14 cellular contexts compared by ENCODE assay signal in the genomic region with DNA sequence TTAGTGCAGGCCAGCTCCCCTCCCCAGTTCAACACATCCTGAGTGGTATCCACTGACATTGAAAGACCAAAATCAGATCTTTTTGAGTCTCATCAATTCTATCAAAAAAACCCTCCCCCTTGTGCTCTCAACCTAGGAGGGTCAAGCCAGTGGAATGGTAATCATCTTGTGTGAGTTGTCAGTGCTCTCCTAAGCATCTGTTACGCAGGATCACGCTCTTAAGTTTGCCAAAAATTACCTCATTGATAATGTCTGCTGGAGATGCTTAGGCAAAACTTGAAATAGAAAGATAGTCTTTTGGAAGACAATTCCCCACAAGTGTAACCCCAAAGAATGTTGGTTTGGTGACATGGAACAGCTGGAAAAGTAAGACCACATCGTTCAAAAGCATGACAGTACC.
DNase-seq lines count a peak whose midpoint lies in the region; ATAC-seq and TF ChIP-seq lines count a peak whose summit lies in the region.
"Had no signal": no experiment of that assay in that cellular context is flagged by ENCODE, and none has a peak within 500 bp of the region (broad histone marks: within the 10 kb centered on the region; RNA-seq: fewer than 3 reads in every experiment).

No MANE protein-coding gene starts in this region.

- H2BK15ac ChIP-seq in H9 (ENCODE audit: low read depth, low read length): no peak overlapping the region

- ATAC-seq in stimulated activated naive CD8-positive, alpha-beta T cell treated with anti-CD3 and anti-CD28 coated beads, Interleukin-15, Interleukin-2, amounts not matched to agents 100 U/mL and 50 U/mL, for 24 hours: no peak
- ATAC-seq in left ventricle myocardium superior (peak; percentile 80), aorta (ENCODE audit: low FRiP score) (no peak)

- no peak overlapping the region for H4K5ac ChIP-seq in H9 (ENCODE audit: insufficient read length, low read depth, low read length)

- H4K8ac ChIP-seq in H9 (replicated peaks; ENCODE audit: insufficient read length, low read depth, low read length): no peak overlapping the region

- intact Hi-C loops in activated T-helper 1 cell treated with anti-CD3 and anti-CD28 coated beads, Interleukin-12 subunit alpha, Interleukin-12 subunit beta, Interleukin-2, Interleukin-4 antibody, amounts not matched to agents 30 ng/mL and 10 ng/mL and 1 ng/mL, durations not matched to agents 14 hours and 24 hours and 36 hours (cut with micrococcal nuclease): loop anchor here (5.0 to 10.0 kb wide), 2 partner anchors 736 to 814 kb away; no protein-coding TSS in a partner anchor
- intact Hi-C loops in left ventricle myocardium superior (cut with micrococcal nuclease): no loop called here
- intact Hi-C loops in aorta (cut with DNase I): no loop called here

- no peak overlapping the region for H2AK5ac ChIP-seq in H9 (ENCODE audit: insufficient read length, low read length)

- no CpG with 5 or more reads among the region's 3 CpGs for WGBS in H9 (ENCODE audit: extremely low coverage, insufficient read length, low lambda C conversion rate)
- 89 to 91% methylated on average over 3 of the region's 3 CpGs for WGBS in aorta, 2 donors

- H3K14ac ChIP-seq in H9 (ENCODE audit: insufficient read depth, low read length): no peak overlapping the region

- no peaks in the 10 kb centered on the region for H4K20me1 ChIP-seq in H9 (ENCODE audit: control insufficient read depth, insufficient read depth, insufficient read length)

- no peak overlapping the region for H3K56ac ChIP-seq in H9 (ENCODE audit: insufficient read length, low read depth, low read length)

- no peak for TF ChIP-seq CTCF in H9 (conservative IDR thresholded peaks at IDR 0.05)

- H3K27ac ChIP-seq in H9 (ENCODE audit: insufficient read length, low read depth, low read length) (no peak overlapping the region), aorta (ENCODE audit: low read depth in 1 of 2, low read length in 2 of 2) (no peak overlapping the region)
- H3K27ac ChIP-seq: breast epithelium, pancreas, uterus had no signal

- H3K27me3 ChIP-seq in H9 (ENCODE audit: insufficient read depth, low read length): no peaks in the 10 kb centered on the region
- no peaks in the 10 kb centered on the region for H3K27me3 ChIP-seq in aorta (ENCODE audit: control insufficient read depth in 1 of 2, insufficient read depth in 2 of 2, low read length in 1 of 2)
- H3K27me3 ChIP-seq: breast epithelium, pancreas, uterus had no signal

- no peak overlapping the region for H2BK5ac ChIP-seq in H9 (ENCODE audit: insufficient read length, low read length)

- no peaks in the 10 kb centered on the region for H3K36me3 ChIP-seq in aorta (ENCODE audit: control insufficient read depth in 1 of 2, insufficient read depth in 2 of 2, low read length in 1 of 2)
- H3K36me3 ChIP-seq: breast epithelium, pancreas, uterus had no signal

- H3K4me3 ChIP-seq in aorta (ENCODE audit: low read length in 2 of 2): no peak overlapping the region
- H3K4me3 ChIP-seq: breast epithelium, pancreas, uterus had no signal

- H3K79me2 ChIP-seq in H9 (ENCODE audit: insufficient read depth, low read length): no peaks in the 10 kb centered on the region

- H3K79me1 ChIP-seq in H9 (ENCODE audit: insufficient read depth, low read depth, low read length, poor library complexity, severe bottlenecking): no peaks in the 10 kb centered on the region

- H2AFZ ChIP-seq in H9 (ENCODE audit: low read length): no peak overlapping the region

- peaks cover 58% of the 10 kb centered on the region for H3K4me1 Mint-ChIP-seq in stimulated activated naive CD8-positive, alpha-beta T cell treated with anti-CD3 and anti-CD28 coated beads, Interleukin-15, Interleukin-2, amounts not matched to agents 100 ng/mL and 50 ng/mL, for 24 hours (ENCODE audit: low read depth)
- H3K4me1 Mint-ChIP-seq in activated T-helper 1 cell treated with anti-CD3 and anti-CD28 coated beads, Interleukin-12 subunit alpha, Interleukin-12 subunit beta, Interleukin-2, Interleukin-4 antibody, amounts not matched to agents 30 ng/mL and 10 ng/mL and 1 ng/mL, durations not matched to agents 14 hours and 24 hours and 36 hours (ENCODE audit: low read depth): peaks cover 85% of the 10 kb centered on the region
- H3K4me1 Mint-ChIP-seq in H9: peaks cover 21 to 32% of the 10 kb centered on the region in 2 experiments

- DNase-seq in stimulated activated naive CD8-positive, alpha-beta T cell treated with anti-CD3 and anti-CD28 coated beads, Interleukin-15, Interleukin-2, amounts not matched to agents 100 U/mL and 50 U/mL, for 24 hours: no peak
- no peak for DNase-seq in activated T-helper 1 cell treated with anti-CD3 and anti-CD28 coated beads, Interleukin-12 subunit alpha, Interleukin-12 subunit beta, Interleukin-2, Interleukin-4 antibody, amounts not matched to agents 30 ng/mL and 10 ng/mL and 1 ng/mL, durations not matched to agents 14 hours and 24 hours and 36 hours (ENCODE audit: low spot score)
- DNase-seq in left ventricle myocardium superior (no peak), H9 (no peak), NCI-H2196 (lab: John Stamatoyannopoulos, UW; ENCODE audit: unreplicated experiment) (no peak), SHP77 treated with DMSO at 0.1 percent for 48 hours (lab: John Stamatoyannopoulos, UW) (no peak), aorta (no peak)
- DNase-seq: IMR-90; NCI-H1048; pancreas; stimulated activated naive CD4-positive, alpha-beta T cell had no signal

- no peak overlapping the region for H4K91ac ChIP-seq in H9 (ENCODE audit: insufficient read length, low read depth, low read length)

- no peak overlapping the region for H3K18ac ChIP-seq in H9 (ENCODE audit: insufficient read length, low read depth, low read length)

- no peak overlapping the region for H3T11ph ChIP-seq in H9 (ENCODE audit: low read length)

- peak overlapping the region; percentile 92 for H3K27ac Mint-ChIP-seq in stimulated activated naive CD8-positive, alpha-beta T cell treated with anti-CD3 and anti-CD28 coated beads, Interleukin-15, Interleukin-2, amounts not matched to agents 100 ng/mL and 50 ng/mL, for 24 hours
- peak overlapping the region; percentile 93 for H3K27ac Mint-ChIP-seq in activated T-helper 1 cell treated with anti-CD3 and anti-CD28 coated beads, Interleukin-12 subunit alpha, Interleukin-12 subunit beta, Interleukin-2, Interleukin-4 antibody, amounts not matched to agents 30 ng/mL and 10 ng/mL and 1 ng/mL, durations not matched to agents 14 hours and 24 hours and 36 hours
- H3K27ac Mint-ChIP-seq in H9: no peak overlapping the region

- no peak overlapping the region for H2BK20ac ChIP-seq in H9 (ENCODE audit: low read depth, low read length, poor library complexity, severe bottlenecking)

- H3K9me3 Mint-ChIP-seq in stimulated activated naive CD8-positive, alpha-beta T cell treated with anti-CD3 and anti-CD28 coated beads, Interleukin-15, Interleukin-2, amounts not matched to agents 100 ng/mL and 50 ng/mL, for 24 hours: peaks cover 3% of the 10 kb centered on the region
- peaks cover 24% of the 10 kb centered on the region for H3K9me3 Mint-ChIP-seq in activated T-helper 1 cell treated with anti-CD3 and anti-CD28 coated beads, Interleukin-12 subunit alpha, Interleukin-12 subunit beta, Interleukin-2, Interleukin-4 antibody, amounts not matched to agents 30 ng/mL and 10 ng/mL and 1 ng/mL, durations not matched to agents 14 hours and 24 hours and 36 hours
- peaks cover 0 to 15% of the 10 kb centered on the region in 2 experiments; a peak in 2 of 5 replicates for H3K9me3 Mint-ChIP-seq in H9

- H3K9me3 ChIP-seq in H9 (ENCODE audit: control insufficient read depth, low read depth, low read length) (no peaks in the 10 kb centered on the region), aorta (ENCODE audit: control insufficient read depth, low read length) (no peaks in the 10 kb centered on the region)
- H3K9me3 ChIP-seq: pancreas, uterus had no signal

- H3K27me3 Mint-ChIP-seq in stimulated activated naive CD8-positive, alpha-beta T cell treated with anti-CD3 and anti-CD28 coated beads, Interleukin-15, Interleukin-2, amounts not matched to agents 100 ng/mL and 50 ng/mL, for 24 hours: no peaks in the 10 kb centered on the region
- no peaks in the 10 kb centered on the region for H3K27me3 Mint-ChIP-seq in activated T-helper 1 cell treated with anti-CD3 and anti-CD28 coated beads, Interleukin-12 subunit alpha, Interleukin-12 subunit beta, Interleukin-2, Interleukin-4 antibody, amounts not matched to agents 30 ng/mL and 10 ng/mL and 1 ng/mL, durations not matched to agents 14 hours and 24 hours and 36 hours (ENCODE audit: insufficient read depth)
- peaks cover 2% of the 10 kb centered on the region; the same call in 1 of the 2 replicates for H3K27me3 Mint-ChIP-seq in H9 (ENCODE audit: low read depth)

- H2BK120ac ChIP-seq in H9 (ENCODE audit: low read depth, low read length, poor library complexity, severe bottlenecking): no peak overlapping the region

- H3K4ac ChIP-seq in H9 (ENCODE audit: low read depth, low read length): no peak overlapping the region

- no peak overlapping the region for H3K4me2 ChIP-seq in H9 (ENCODE audit: insufficient read depth, insufficient read length, low read length)

- no peaks in the 10 kb centered on the region for H3K23me2 ChIP-seq in H9 (ENCODE audit: insufficient read length, low read depth, low read length, poor library complexity, severe bottlenecking)

- H3K4me1 ChIP-seq in H9 (ENCODE audit: insufficient read depth, low read length) (peaks cover 7% of the 10 kb centered on the region; the same call in 1 of the 2 replicates), aorta (ENCODE audit: control insufficient read depth in 1 of 2, insufficient read depth in 2 of 2, low read length in 2 of 2) (no peaks in the 10 kb centered on the region)
- H3K4me1 ChIP-seq: breast epithelium, pancreas, uterus had no signal

- H3K4me3 Mint-ChIP-seq in stimulated activated naive CD8-positive, alpha-beta T cell treated with anti-CD3 and anti-CD28 coated beads, Interleukin-15, Interleukin-2, amounts not matched to agents 100 ng/mL and 50 ng/mL, for 24 hours: peak overlapping the region; percentile 38
- H3K4me3 Mint-ChIP-seq in activated T-helper 1 cell treated with anti-CD3 and anti-CD28 coated beads, Interleukin-12 subunit alpha, Interleukin-12 subunit beta, Interleukin-2, Interleukin-4 antibody, amounts not matched to agents 30 ng/mL and 10 ng/mL and 1 ng/mL, durations not matched to agents 14 hours and 24 hours and 36 hours: peak overlapping the region; percentile 67
- no peak overlapping the region for H3K4me3 Mint-ChIP-seq in H9

- no peak overlapping the region for H3K23ac ChIP-seq in H9 (ENCODE audit: insufficient read length, low read depth, low read length)

- no peak overlapping the region for H2BK12ac ChIP-seq in H9 (ENCODE audit: insufficient read length, low read depth, low read length)

- H3K9ac ChIP-seq in H9 (ENCODE audit: extremely low read depth, insufficient read length, low read length): no peak overlapping the region

- H3K36me3 Mint-ChIP-seq in stimulated activated naive CD8-positive, alpha-beta T cell treated with anti-CD3 and anti-CD28 coated beads, Interleukin-15, Interleukin-2, amounts not matched to agents 100 ng/mL and 50 ng/mL, for 24 hours (ENCODE audit: low read depth): peaks cover 4% of the 10 kb centered on the region
- peaks cover 29% of the 10 kb centered on the region for H3K36me3 Mint-ChIP-seq in activated T-helper 1 cell treated with anti-CD3 and anti-CD28 coated beads, Interleukin-12 subunit alpha, Interleukin-12 subunit beta, Interleukin-2, Interleukin-4 antibody, amounts not matched to agents 30 ng/mL and 10 ng/mL and 1 ng/mL, durations not matched to agents 14 hours and 24 hours and 36 hours (ENCODE audit: low read depth)
- H3K36me3 Mint-ChIP-seq in H9 (ENCODE audit: insufficient read depth in 1 of 3, low read depth in 3 of 3): peaks cover 0 to 15% (median 4%) of the 10 kb centered on the region in 3 experiments; a peak in 4 of 7 replicates

Comparison
In these comparisons a context has a peak if more than half of its experiments do, and no peak if none do; other contexts are left out.
1. H3K27ac Mint-ChIP-seq: peak in stimulated activated naive CD8-positive, alpha-beta T cell treated with anti-CD3 and anti-CD28 coated beads, Interleukin-15, Interleukin-2, amounts not matched to agents 100 ng/mL and 50 ng/mL, for 24 hours (single experiment) and activated T-helper 1 cell treated with anti-CD3 and anti-CD28 coated beads, Interleukin-12 subunit alpha, Interleukin-12 subunit beta, Interleukin-2, Interleukin-4 antibody, amounts not matched to agents 30 ng/mL and 10 ng/mL and 1 ng/mL, durations not matched to agents 14 hours and 24 hours and 36 hours (single experiment); none in H9 (0 of 3).
2. H3K4me3 Mint-ChIP-seq: peak in stimulated activated naive CD8-positive, alpha-beta T cell treated with anti-CD3 and anti-CD28 coated beads, Interleukin-15, Interleukin-2, amounts not matched to agents 100 ng/mL and 50 ng/mL, for 24 hours (single experiment) and activated T-helper 1 cell treated with anti-CD3 and anti-CD28 coated beads, Interleukin-12 subunit alpha, Interleukin-12 subunit beta, Interleukin-2, Interleukin-4 antibody, amounts not matched to agents 30 ng/mL and 10 ng/mL and 1 ng/mL, durations not matched to agents 14 hours and 24 hours and 36 hours (single experiment); none in H9 (0 of 2).